8 cellular contexts compared by ENCODE assay signal in genomic region chr9:137004285-137004684, GRCh38. TPM values are rescaled to one million over a fixed set of nuclear protein-coding genes. Genes with fewer than 3 reads are reported as not detected.
DNase-seq lines count a peak whose midpoint lies in the region; ATAC-seq and TF ChIP-seq lines count a peak whose summit lies in the region.
"Not testable (repeated sequence)": the region's sequence is repeated elsewhere in the genome, so short reads cannot be mapped to it uniquely, and the experiment has no call there.
"Had no signal": no experiment of that assay in that cellular context is flagged by ENCODE, and none has a peak within 500 bp of the region (broad histone marks: within the 10 kb centered on the region; RNA-seq: fewer than 3 reads in every experiment).

No MANE protein-coding gene starts in this region.

- POLR2A ChIA-PET in GM10248 (lab: Yijun Ruan, JAX): not testable (repeated sequence)

- not testable (repeated sequence) for H3K27me3 Mint-ChIP-seq in activated T-cell treated with anti-CD3 and anti-CD28 coated beads, Interleukin-2, amount 50 U/mL, for 24 hours; natural killer cell (ENCODE audit: low read depth in 2 of 2)

- not testable (repeated sequence) for H3K4me3 Mint-ChIP-seq in activated T-cell treated with anti-CD3 and anti-CD28 coated beads, Interleukin-2, amount 50 U/mL, for 24 hours; natural killer cell

- not testable (repeated sequence) for H3K27ac ChIP-seq in esophagus muscularis mucosa (replicated peaks in 1 of 4); upper lobe of right lung

- not testable (repeated sequence) for H3K9me3 Mint-ChIP-seq in activated T-cell treated with anti-CD3 and anti-CD28 coated beads, Interleukin-2, amount 50 U/mL, for 24 hours; natural killer cell

- peaks cover 0 to 18% (median 12%) of the 10 kb centered on the region in 4 donors for H3K36me3 ChIP-seq in esophagus muscularis mucosa
- H3K36me3 ChIP-seq in upper lobe of right lung: not testable (repeated sequence)

- H3K4me1 ChIP-seq in esophagus muscularis mucosa: peaks cover 0 to 12% (median 6%) of the 10 kb centered on the region in 4 donors
- peaks cover 17% of the 10 kb centered on the region for H3K4me1 ChIP-seq in upper lobe of right lung

- not testable (repeated sequence) for H3K27me3 ChIP-seq in esophagus muscularis mucosa, upper lobe of right lung

- not testable (repeated sequence) for TF ChIP-seq EP300 in esophagus muscularis mucosa (IDR thresholded peaks at IDR 0.05)

- peaks cover 21% of the 10 kb centered on the region for H3K4me1 Mint-ChIP-seq in activated T-cell treated with anti-CD3 and anti-CD28 coated beads, Interleukin-2, amount 50 U/mL, for 24 hours (ENCODE audit: low read depth)
- H3K4me1 Mint-ChIP-seq in natural killer cell: peaks cover 23 to 34% of the 10 kb centered on the region in 2 donors

- not testable (repeated sequence) for H3K36me3 Mint-ChIP-seq in activated T-cell treated with anti-CD3 and anti-CD28 coated beads, Interleukin-2, amount 50 U/mL, for 24 hours (ENCODE audit: low read depth); natural killer cell

- DNase-seq in GM10248 (ENCODE audit: extremely low spot score); NB4 (ENCODE audit: low read depth); esophagus muscularis mucosa (ENCODE audit: extremely low spot score); natural killer cell; upper lobe of right lung: not testable (repeated sequence)
- peak; percentile 52 for DNase-seq in activated T-cell treated with anti-CD3 and anti-CD28 coated beads, Interleukin-2, amount 50 U/mL, for 24 hours

- WGBS in esophagus muscularis mucosa: 42% methylated on average over 16 of the region's 17 CpGs

- H3K4me3 ChIP-seq in NB4 (ENCODE audit: low read depth, low read length); esophagus muscularis mucosa; upper lobe of right lung: not testable (repeated sequence)

- H3K27ac Mint-ChIP-seq in activated T-cell treated with anti-CD3 and anti-CD28 coated beads, Interleukin-2, amount 50 U/mL, for 24 hours: not testable (repeated sequence)
- H3K27ac Mint-ChIP-seq in natural killer cell: peak overlapping the region in 1 of 2 donors; percentile 37

- peak; percentile 30 for TF ChIP-seq CTCF in GM10248 (IDR thresholded peaks at IDR 0.05; ENCODE audit: control extremely low read depth, extremely low read depth, low read depth, missing control alignments)
- TF ChIP-seq CTCF in NB4 (IDR thresholded peaks at IDR 0.05; ENCODE audit: low read depth, low read length): peak; percentile 9
- peak; percentile 17 to 50 (median 39) for TF ChIP-seq CTCF in esophagus muscularis mucosa (IDR thresholded peaks at IDR 0.05)
- TF ChIP-seq CTCF in natural killer cell (IDR thresholded peaks at IDR 0.05): peak; percentile 66
- TF ChIP-seq CTCF in upper lobe of right lung (IDR thresholded peaks at IDR 0.05): peak; percentile 53

- CTCF ChIA-PET in GM10248 (lab: Yijun Ruan, JAX): interaction anchor here (1.1 to 6.6 kb wide), 5 partner anchors 8 to 32 kb away, joined by 3 to 41 read pairs (median 4); partner anchors contain the start of gene CLIC3

- ATAC-seq in natural killer cell, upper lobe of right lung: not testable (repeated sequence)

- not testable (repeated sequence) for TF ChIP-seq POLR2A in NB4 (IDR thresholded peaks at IDR 0.05; ENCODE audit: extremely low read depth, insufficient read length); esophagus muscularis mucosa (IDR thresholded peaks at IDR 0.05; ENCODE audit: low read depth)

- intact Hi-C loops in esophagus muscularis mucosa (cut with DNase I); natural killer cell (cut with micrococcal nuclease); upper lobe of right lung (cut with DNase I): not testable (repeated sequence)

- H3K9me3 ChIP-seq in esophagus muscularis mucosa, upper lobe of right lung: not testable (repeated sequence)

RNA-seq across cellular contexts. Expression of gene CLIC3, which starts 7.9 kb away (rescaled TPM):
- total RNA-seq in esophagus muscularis mucosa (1 to 10 TPM in 2 of 4 donors, not detected in 2; 1.4 to 2.5 TPM), natural killer cell (100 to 1,000 TPM; 144 to 286 (median 161) TPM), upper lobe of right lung (80.7 TPM)

RNA-seq across cellular contexts. Expression of gene PAXX, which starts 12.1 kb away (rescaled TPM):
- total RNA-seq in esophagus muscularis mucosa (10 to 100 TPM; 28.8 to 39.9 (median 37.8) TPM), natural killer cell (100 to 1,000 TPM; 161 to 188 (median 161) TPM), upper lobe of right lung (53.1 TPM)

RNA-seq across cellular contexts. Expression of gene LCNL1, which starts 21.5 kb away (rescaled TPM):
- total RNA-seq in esophagus muscularis mucosa (under 1 TPM in 3 of 4 donors, not detected in 1; 0.11 to 0.42 (median 0.39) TPM), natural killer cell (1 to 10 TPM; 4.9 to 8.4 (median 8.2) TPM), upper lobe of right lung (5.1 TPM)
- total RNA-seq: Caco-2, HT1080 had no signal

RNA-seq across cellular contexts. Expression of gene ABCA2, which starts 23.8 kb away (rescaled TPM):
- total RNA-seq in esophagus muscularis mucosa: 10 to 100 TPM; 17.4 to 30.9 (median 21.6) TPM
- total RNA-seq in natural killer cell: 100 to 1,000 TPM; 356 to 416 (median 357) TPM
- total RNA-seq in upper lobe of right lung: 44.3 TPM

RNA-seq across cellular contexts. Expression of gene PTGDS, which starts 27.0 kb away (rescaled TPM):
- 10 to 100 TPM; 10.4 to 77.9 (median 51.6) TPM for total RNA-seq in esophagus muscularis mucosa
- 100 to 1,000 TPM; 157 to 361 (median 296) TPM for total RNA-seq in natural killer cell
- 477 TPM for total RNA-seq in upper lobe of right lung
- total RNA-seq: Caco-2, HT1080 had no signal

Comparison
In these comparisons a context has a peak if more than half of its experiments do, and no peak if none do; other contexts are left out.
1. CTCF ChIP-seq: peak in every context shown above with its lines; median percentile 66 in natural killer cell; 53 in upper lobe of right lung; 39 in esophagus muscularis mucosa; 30 in GM10248; 9 in NB4.
2. RNA of gene CLIC3, which starts 7.9 kb away (total RNA-seq): 144 to 286 TPM in natural killer cell and 80.7 TPM in upper lobe of right lung (single experiment); 1.4 to 2.5 TPM in esophagus muscularis mucosa; every median in the first group is over 10 times any median in the second.